24 cellular contexts compared by ENCODE assay signal in genomic region chr2:107393516-107393915, GRCh38.
"Had no signal": no experiment of that assay in that cellular context is flagged by ENCODE, and none has a peak within 500 bp of the region (broad histone marks: within the 10 kb centered on the region; RNA-seq: fewer than 3 reads in every experiment).

No MANE protein-coding gene starts in this region.

- H3K4me1 ChIP-seq: colonic mucosa, left lung, lower lobe of right lung, parathyroid adenoma, right atrium auricular region, suprapubic skin, tibial artery had no signal

- H3K36me3 ChIP-seq: colonic mucosa, left lung, lower lobe of right lung, right atrium auricular region, suprapubic skin, tibial artery had no signal

- ATAC-seq: activated CD4-positive, alpha-beta T cell treated with anti-CD3 and anti-CD28 coated beads for 36 hours; activated CD8-positive, alpha-beta memory T cell treated with anti-CD3 and anti-CD28 coated beads, Interleukin-2, amount 10 ng/mL, durations not matched to agents 7 days and 5 days; activated CD8-positive, alpha-beta T cell treated with anti-CD3 and anti-CD28 coated beads, Interleukin-2, amount 10 ng/mL, durations not matched to agents 7 days and 5 days; activated naive CD8-positive, alpha-beta T cell treated with anti-CD3 and anti-CD28 coated beads, Interleukin-2, amount 50 U/mL, for 24 hours; left lung; lower lobe of right lung; naive thymus-derived CD8-positive, alpha-beta T cell; stimulated activated naive B cell treated with anti-CD40 and anti-IgM and Interleukin-4, amounts not matched to agents 10 μg/mL and 1 μg/mL and 100 μg/mL, for 72 hours had no signal

- DNase-seq: activated CD4-positive, alpha-beta T cell treated with anti-CD3 and anti-CD28 coated beads for 36 hours; activated CD4-positive, CD25-positive, alpha-beta regulatory T cell; activated CD8-positive, alpha-beta memory T cell treated with anti-CD3 and anti-CD28 coated beads, Interleukin-2, amount 10 ng/mL, durations not matched to agents 7 days and 5 days; activated CD8-positive, alpha-beta T cell treated with anti-CD3 and anti-CD28 coated beads, Interleukin-2, amount 10 ng/mL, durations not matched to agents 7 days and 5 days; activated naive CD8-positive, alpha-beta T cell treated with anti-CD3 and anti-CD28 coated beads, Interleukin-2, amount 50 U/mL, for 24 hours; activated T-cell treated with anti-CD3 and anti-CD28 coated beads, Interleukin-2, amount 50 U/mL, for 48 hours; colonic mucosa; effector CD8-positive, alpha-beta T cell; erythroblast; head of caudate nucleus; hippocampal formation; kidney glomerular epithelial cell; left lung; lower lobe of right lung; mesenchymal stem cell; naive thymus-derived CD8-positive, alpha-beta T cell; nucleus accumbens; stimulated activated CD4-positive, alpha-beta T cell treated with anti-CD3 and anti-CD28 coated beads, Interleukin-15, amount 100 ng/mL, for 24 hours; stimulated activated CD4-positive, alpha-beta T cell treated with anti-CD3 and anti-CD28 coated beads, Interleukin-2, amount 100 ng/mL, for 24 hours; stimulated activated naive B cell treated with anti-CD40 and anti-IgM and Interleukin-4, amounts not matched to agents 10 μg/mL and 1 μg/mL and 100 μg/mL, for 72 hours; tibial artery had no signal

- H3K9me3 ChIP-seq: colonic mucosa, lower lobe of right lung, right atrium auricular region, suprapubic skin, tibial artery had no signal

- H3K27me3 ChIP-seq: colonic mucosa, left lung, right atrium auricular region, suprapubic skin, tibial artery had no signal

- H3K27ac ChIP-seq: colonic mucosa, left lung, lower lobe of right lung, parathyroid adenoma, right atrium auricular region, suprapubic skin, tibial artery had no signal

- H3K4me3 ChIP-seq: colonic mucosa, left lung, lower lobe of right lung, right atrium auricular region, suprapubic skin, tibial artery had no signal
